In genomic region chr12:65858831-65859230, GRCh38 we compare ENCODE assay signal across 18 cellular contexts. TPM values are rescaled to one million over a fixed set of nuclear protein-coding genes. Genes with fewer than 3 reads are reported as not detected.
A peak's percentile ranks its signal among the peaks of the same experiment; 100 is the strongest.
DNase-seq lines count a peak whose midpoint lies in the region; TF ChIP-seq lines count a peak whose summit lies in the region.
"Had no signal": no experiment of that assay in that cellular context is flagged by ENCODE, and none has a peak within 500 bp of the region (broad histone marks: within the 10 kb centered on the region; RNA-seq: fewer than 3 reads in every experiment).

No MANE protein-coding gene starts in this region.

- H3K36me3 ChIP-seq in SK-N-MC (ENCODE audit: insufficient read depth, low read length) (peaks cover 10% of the 10 kb centered on the region; the same call in 1 of the 2 replicates), smooth muscle cell (ENCODE audit: low read depth) (no peaks in the 10 kb centered on the region)
- H3K36me3 ChIP-seq: neural progenitor cell, Peyer's patch, suprapubic skin had no signal

- H3K79me2 ChIP-seq in smooth muscle cell (ENCODE audit: low read depth) = peaks cover 90% of the 10 kb centered on the region

- peaks cover 19% of the 10 kb centered on the region for H3F3A ChIP-seq in smooth muscle cell (ENCODE audit: low read depth)

- H3K4me2 ChIP-seq in smooth muscle cell = peak overlapping the region; percentile 45
- H3K4me2 ChIP-seq: BLaER1 treated with 17β-estradiol and CSF1 and Interleukin-3, amounts not matched to agents 10 nM and 100 nM; neural progenitor cell had no signal

- H3K9me3 ChIP-seq in SK-N-MC (ENCODE audit: low read depth, low read length) = no peaks in the 10 kb centered on the region
- no peaks in the 10 kb centered on the region for H3K9me3 ChIP-seq in smooth muscle cell (replicated peaks; ENCODE audit: low read depth)
- H3K9me3 ChIP-seq: BLaER1 treated with 17β-estradiol and CSF1 and Interleukin-3, amounts not matched to agents 10 nM and 100 nM; Peyer's patch; suprapubic skin had no signal

- no peak overlapping the region for H2AFZ ChIP-seq in smooth muscle cell (ENCODE audit: low read depth)
- H2AFZ ChIP-seq: neural progenitor cell had no signal

- H3K9ac ChIP-seq in SK-N-MC (ENCODE audit: insufficient read length) (no peak overlapping the region), smooth muscle cell (ENCODE audit: low read depth) (no peak overlapping the region)
- H3K9ac ChIP-seq: BLaER1 treated with 17β-estradiol and CSF1 and Interleukin-3, amounts not matched to agents 10 nM and 100 nM; neural progenitor cell had no signal

- DNase-seq in HCEC 1CT (peak; percentile 68), SK-N-MC (ENCODE audit: low read depth, low spot score) (no peak), fibroblast of gingiva (ENCODE audit: low read depth) (peak; percentile 41), smooth muscle cell (lab: John Stamatoyannopoulos, UW; ENCODE audit: unreplicated experiment) (no peak), DMS53 treated with DMSO at 0.1 percent for 48 hours (lab: John Stamatoyannopoulos, UW; ENCODE audit: unreplicated experiment) (no peak), HT-29 (ENCODE audit: low spot score) (no peak)
- DNase-seq in activated CD4-positive, alpha-beta T cell treated with anti-CD3 and anti-CD28 coated beads, Interleukin-2, amount 50 U/mL, for 1 hour = no peak
- DNase-seq: activated gamma-delta T cell, amygdala, DMS 273 treated with DMSO at 0.1 percent for 48 hours, Karpas-422, NCI-H1436, NCI-H82, Peyer's patch, SW 1271 had no signal

- H3K4me1 ChIP-seq in smooth muscle cell (ENCODE audit: low read depth) = peaks cover 8% of the 10 kb centered on the region
- H3K4me1 ChIP-seq: BLaER1 treated with 17β-estradiol and CSF1 and Interleukin-3, amounts not matched to agents 10 nM and 100 nM; neural progenitor cell; Peyer's patch; suprapubic skin had no signal

- H3K27ac ChIP-seq in SK-N-MC = peak overlapping the region; percentile 56; the same call in 1 of the 2 replicates
- H3K27ac ChIP-seq in smooth muscle cell (ENCODE audit: low read depth) = peak overlapping the region; percentile 99
- H3K27ac ChIP-seq: BLaER1 treated with 17β-estradiol and CSF1 and Interleukin-3, amounts not matched to agents 10 nM and 100 nM; neural progenitor cell; Peyer's patch; suprapubic skin had no signal

- peaks cover 4% of the 10 kb centered on the region for H4K20me1 ChIP-seq in smooth muscle cell (ENCODE audit: low read depth)
- H4K20me1 ChIP-seq: BLaER1 treated with 17β-estradiol and CSF1 and Interleukin-3, amounts not matched to agents 10 nM and 100 nM had no signal

- no peak overlapping the region for H3K4me3 ChIP-seq in SK-N-MC
- H3K4me3 ChIP-seq in smooth muscle cell = no peak overlapping the region
- H3K4me3 ChIP-seq: BLaER1 treated with 17β-estradiol and CSF1 and Interleukin-3, amounts not matched to agents 10 nM and 100 nM; neural progenitor cell; Peyer's patch; suprapubic skin had no signal

- H3K27me3 ChIP-seq in smooth muscle cell (ENCODE audit: low read depth) = no peaks in the 10 kb centered on the region
- H3K27me3 ChIP-seq: BLaER1 treated with 17β-estradiol and CSF1 and Interleukin-3, amounts not matched to agents 10 nM and 100 nM; neural progenitor cell; Peyer's patch; suprapubic skin had no signal

- WGBS in smooth muscle cell (ENCODE audit: low lambda C conversion rate) = 13% methylated on average over 2 of the region's 2 CpGs

- no peak for TF ChIP-seq CTCF in smooth muscle cell (IDR thresholded peaks at IDR 0.05; ENCODE audit: borderline replicate concordance, insufficient read depth, poor library complexity, severe bottlenecking)

RNA-seq across cellular contexts. Expression of gene HMGA2, which starts 34.5 kb away (rescaled TPM):
- 354 and 393 TPM in 2 replicates for total RNA-seq in smooth muscle cell
- 44.9 and 54.8 TPM in 2 replicates for polyA plus RNA-seq in smooth muscle cell
- total RNA-seq in HT-29 (2014; rRNA removed; shearing (Covaris generic)) = 11.1 and 16.4 TPM in 2 replicates

Comparison
In these comparisons a context has a peak if more than half of its experiments do, and no peak if none do; other contexts are left out.
1. DNase-seq: peak in HCEC 1CT (single experiment) and fibroblast of gingiva (single experiment); none in SK-N-MC (single experiment), smooth muscle cell (single experiment), DMS53 treated with DMSO at 0.1 percent for 48 hours (single experiment), activated CD4-positive, alpha-beta T cell treated with anti-CD3 and anti-CD28 coated beads, Interleukin-2, amount 50 U/mL, for 1 hour (single experiment) and HT-29 (single experiment).
2. RNA of gene HMGA2, which starts 34.5 kb away (total RNA-seq): 354 to 393 TPM in smooth muscle cell; 11.1 to 16.4 TPM in HT-29; every median in the first group is over 10 times any median in the second.